ENCODE assay signal across 8 cellular contexts in genomic region chrX:120365320-120365719, GRCh38. TPM values are rescaled to one million over a fixed set of nuclear protein-coding genes. Genes with fewer than 3 reads are reported as not detected.
DNase-seq lines count a peak whose midpoint lies in the region; ATAC-seq and TF ChIP-seq lines count a peak whose summit lies in the region.

No MANE protein-coding gene starts in this region.

- H3K27ac ChIP-seq in IMR-90 (ENCODE audit: insufficient read depth, low read length): no peak overlapping the region
- no peak overlapping the region for H3K27ac ChIP-seq in effector memory CD4-positive, alpha-beta T cell (ENCODE audit: insufficient read depth, low read length, poor library complexity, severe bottlenecking)
- H3K27ac ChIP-seq in upper lobe of right lung: no peak overlapping the region

- H3K36me3 Mint-ChIP-seq in natural killer cell: no peaks in the 10 kb centered on the region

- no peak overlapping the region for H4K91ac ChIP-seq in IMR-90 (ENCODE audit: insufficient read depth, low read depth, low read length)

- no peak overlapping the region for H3K4me3 Mint-ChIP-seq in natural killer cell

- H2AFZ ChIP-seq in IMR-90 (replicated peaks; ENCODE audit: low read length, poor library complexity): no peak overlapping the region

- POLR2A ChIA-PET in IMR-90 (lab: Charles Lee; ENCODE audit: unreplicated experiment): no interaction called here

- H2BK5ac ChIP-seq in IMR-90 (ENCODE audit: low read depth, low read length, poor library complexity, severe bottlenecking): no peak overlapping the region

- no peaks in the 10 kb centered on the region for H3K9me1 ChIP-seq in IMR-90 (ENCODE audit: insufficient read depth, low read length)

- DNase-seq in activated gamma-delta T cell treated with Interleukin-2 at 50 U/mL for 16 hours (peak; percentile 40), activated gamma-delta T cell (lab: John Stamatoyannopoulos, UW) (no peak), IMR-90 (no peak), natural killer cell (peak; percentile 21), upper lobe of right lung (peak; percentile 69)
- DNase-seq in activated CD4-positive, CD25-positive, alpha-beta regulatory T cell treated with anti-CD3 and anti-CD28 coated beads, Interleukin-2, amount 50 U/mL, for 72 hours: peak; percentile 49
- DNase-seq in effector memory CD4-positive, alpha-beta T cell: peak; percentile 2 to 28 (median 3)

- ATAC-seq in IMR-90 (ENCODE audit: low read depth): no peak
- ATAC-seq in natural killer cell: peak in 2 of 3 donors; percentile 36 to 61
- peak; percentile 74 for ATAC-seq in upper lobe of right lung
- no peak for ATAC-seq in GM21447 (IDR thresholded peaks at IDR 0.05; ENCODE audit: unreplicated experiment)

- no peak overlapping the region for H3K9ac ChIP-seq in IMR-90 (ENCODE audit: low read depth, low read length)

- H3K18ac ChIP-seq in IMR-90 (ENCODE audit: low read depth, low read length): no peak overlapping the region

- H2BK120ac ChIP-seq in IMR-90 (ENCODE audit: low read depth, low read length): no peak overlapping the region

- H3K27me3 ChIP-seq in IMR-90 (ENCODE audit: control insufficient read depth, insufficient read depth, low read length) (no peaks in the 10 kb centered on the region; the same call in 1 of the 2 replicates), upper lobe of right lung (no peaks in the 10 kb centered on the region)
- no peaks in the 10 kb centered on the region for H3K27me3 ChIP-seq in effector memory CD4-positive, alpha-beta T cell (replicated peaks; ENCODE audit: control insufficient read depth, insufficient read depth, low read length, poor library complexity, severe bottlenecking)

- H3K4me3 ChIP-seq in IMR-90 (ENCODE audit: insufficient read depth, low read depth, low read length): no peak overlapping the region
- H3K4me3 ChIP-seq in effector memory CD4-positive, alpha-beta T cell (ENCODE audit: insufficient read depth, low read depth, low read length, poor library complexity, severe bottlenecking): no peak overlapping the region
- no peak overlapping the region for H3K4me3 ChIP-seq in upper lobe of right lung

- no peak overlapping the region for H3K4me2 ChIP-seq in IMR-90 (ENCODE audit: low read depth, low read length)

- H3K79me1 ChIP-seq in IMR-90 (ENCODE audit: low read depth in 1 of 2, low read length in 2 of 2): no peaks in the 10 kb centered on the region

- dilution Hi-C loops in IMR-90 (cut with HindIII; ENCODE audit: low sequenced_read_pairs, unreplicated experiment): no loop called here

- H2AK5ac ChIP-seq in IMR-90 (ENCODE audit: low read depth, low read length): no peak overlapping the region

- H3K27me3 Mint-ChIP-seq in natural killer cell (ENCODE audit: low read depth in 2 of 2): peaks cover 0 to 16% of the 10 kb centered on the region in 2 donors

- no peak overlapping the region for H3K4ac ChIP-seq in IMR-90 (ENCODE audit: low read depth, low read length)

- H4K5ac ChIP-seq in IMR-90 (ENCODE audit: low read depth, low read length): no peak overlapping the region

- no peak overlapping the region for H3K14ac ChIP-seq in IMR-90 (replicated peaks; ENCODE audit: low read depth, low read length)

- H3K9me3 ChIP-seq in IMR-90 (ENCODE audit: control insufficient read depth, insufficient read depth, low read length): no peaks in the 10 kb centered on the region
- H3K9me3 ChIP-seq in effector memory CD4-positive, alpha-beta T cell (ENCODE audit: control insufficient read depth, low read length): no peaks in the 10 kb centered on the region
- no peaks in the 10 kb centered on the region for H3K9me3 ChIP-seq in upper lobe of right lung

- TF ChIP-seq CTCF in IMR-90 (conservative IDR thresholded peaks at IDR 0.05; ENCODE audit: low read depth, low read length) (peak; percentile 28; the same call in 1 of the 2 replicates), natural killer cell (IDR thresholded peaks at IDR 0.05) (peak; percentile 19), upper lobe of right lung (IDR thresholded peaks at IDR 0.05) (peak; percentile 38)

- H4K8ac ChIP-seq in IMR-90 (ENCODE audit: low read depth in 2 of 2, low read length in 2 of 2): no peak overlapping the region

- no peak overlapping the region for H2AK9ac ChIP-seq in IMR-90 (replicated peaks; ENCODE audit: low read depth, low read length, poor library complexity)

- H3K23ac ChIP-seq in IMR-90 (ENCODE audit: low read depth, low read length): no peak overlapping the region

- no peaks in the 10 kb centered on the region for H3K36me3 ChIP-seq in IMR-90 (ENCODE audit: control insufficient read depth, insufficient read depth, low read length)
- no peaks in the 10 kb centered on the region for H3K36me3 ChIP-seq in effector memory CD4-positive, alpha-beta T cell (ENCODE audit: control insufficient read depth, insufficient read depth, low read length)
- no peaks in the 10 kb centered on the region for H3K36me3 ChIP-seq in upper lobe of right lung

- no peak overlapping the region for H2BK15ac ChIP-seq in IMR-90 (ENCODE audit: low read depth, low read length)

- no peaks in the 10 kb centered on the region for H3K9me3 Mint-ChIP-seq in natural killer cell

- WGBS in IMR-90 (ENCODE audit: extremely low coverage in 2 of 2, insufficient read length in 1 of 2), 2 experiments: no CpG with 5 or more reads among the region's 2 CpGs

- no peak for TF ChIP-seq POLR2A in IMR-90 (IDR thresholded peaks at IDR 0.05; ENCODE audit: low read depth, low read length)

- no peaks in the 10 kb centered on the region for H3K4me1 ChIP-seq in IMR-90 (ENCODE audit: control insufficient read depth, insufficient read depth, low read length)
- no peaks in the 10 kb centered on the region for H3K4me1 ChIP-seq in effector memory CD4-positive, alpha-beta T cell (ENCODE audit: control insufficient read depth, insufficient read depth, low read length, poor library complexity, severe bottlenecking)
- H3K4me1 ChIP-seq in upper lobe of right lung: no peaks in the 10 kb centered on the region

- no peaks in the 10 kb centered on the region for H3K4me1 Mint-ChIP-seq in natural killer cell

- intact Hi-C loops in IMR-90 (cut with micrococcal nuclease) (loop anchor here (5.0 kb wide), 1 partner anchor 102 kb away; the partner anchor contains the start of gene LAMP2), natural killer cell (cut with micrococcal nuclease) (loop anchor here (10.0 kb wide), 1 partner anchor 109 kb away; no protein-coding TSS in a partner anchor), upper lobe of right lung (cut with DNase I) (no loop called here)

- CTCF ChIA-PET in IMR-90 (lab: Yijun Ruan, JAX): interaction anchor here (0.8 kb wide), 1 partner anchor 110 kb away, joined by 3 read pairs; no protein-coding TSS in a partner anchor

- H4K20me1 ChIP-seq in IMR-90 (ENCODE audit: insufficient read depth, low read length): no peaks in the 10 kb centered on the region

- H2BK20ac ChIP-seq in IMR-90 (ENCODE audit: low read depth, low read length): no peak overlapping the region

- H3K27ac Mint-ChIP-seq in natural killer cell: no peak overlapping the region

- H3K56ac ChIP-seq in IMR-90 (ENCODE audit: extremely low read depth, insufficient read depth, low read length): no peak overlapping the region

- TF ChIP-seq RAD21 in IMR-90 (IDR thresholded peaks at IDR 0.05; ENCODE audit: low read length): no peak

- no TSS peak for BruUV-seq in IMR-90 (replicated peaks; lab: Mats Ljungman, UMichigan)

- in situ Hi-C loops in IMR-90 (cut with MboI; ENCODE audit: low sequenced_read_pairs): no loop called here

TF ChIP-seq in IMR-90, 13 proteins besides CTCF, POLR2A, EP300 and RAD21:
- TF ChIP-seq USF2 (IDR thresholded peaks at IDR 0.05; ENCODE audit: low read depth, low read length) (no peak), MAFK (IDR thresholded peaks at IDR 0.05; ENCODE audit: low read depth, low read length) (no peak), MXI1 (IDR thresholded peaks at IDR 0.05; ENCODE audit: borderline replicate concordance, low read depth, low read length) (no peak)

RNA-seq across cellular contexts. Expression of gene ATP1B4, which starts 3.4 kb away (rescaled TPM):
- total RNA-seq in IMR-90 (2012; rRNA removed) (not detected in 2 replicates), natural killer cell (not detected), upper lobe of right lung (not detected)
- polyA plus RNA-seq in IMR-90 (2012; rRNA removed): not detected in 2 replicates
- polyA plus RNA-seq in IMR-90 (2012; cell fraction: cytosol; rRNA removed): not detected in 2 replicates
- not detected in 2 replicates for polyA plus RNA-seq in IMR-90 (2012; cell fraction: nucleus; rRNA removed; ENCODE audit: low replicate concordance)

RNA-seq across cellular contexts. Expression of gene TMEM255A, which starts 54.1 kb away (rescaled TPM):
- total RNA-seq in IMR-90 (2012; rRNA removed): not detected in 2 replicates
- 0.03 TPM in 1 of 2 replicates, not detected in the other for polyA plus RNA-seq in IMR-90 (2012; rRNA removed)
- polyA plus RNA-seq in IMR-90 (2012; cell fraction: cytosol; rRNA removed): 0.02 TPM in 1 of 2 replicates, not detected in the other
- polyA plus RNA-seq in IMR-90 (2012; cell fraction: nucleus; rRNA removed; ENCODE audit: low replicate concordance): 0.02 TPM in 1 of 2 replicates, not detected in the other
- total RNA-seq in natural killer cell: 1 to 10 TPM in 2 of 3 donors, under 1 TPM in 1; 0.66 to 1.5 (median 1.4) TPM
- 1.5 TPM for total RNA-seq in upper lobe of right lung

Comparison
In these comparisons a context has a peak if more than half of its experiments do, and no peak if none do; other contexts are left out.
1. DNase-seq: peak in activated gamma-delta T cell treated with Interleukin-2 at 50 U/mL for 16 hours (single experiment), activated CD4-positive, CD25-positive, alpha-beta regulatory T cell treated with anti-CD3 and anti-CD28 coated beads, Interleukin-2, amount 50 U/mL, for 72 hours (single experiment), effector memory CD4-positive, alpha-beta T cell (3 of 3), natural killer cell (single experiment) and upper lobe of right lung (single experiment); none in activated gamma-delta T cell (single experiment) and IMR-90 (single experiment).
2. ATAC-seq: peak in natural killer cell (2 of 3) and upper lobe of right lung (single experiment); none in IMR-90 (single experiment) and GM21447 (single experiment).
3. Peak in every context shown above with its lines, with median percentiles within 50 percentile points of each other: CTCF ChIP-seq.